In the genomic region with DNA sequence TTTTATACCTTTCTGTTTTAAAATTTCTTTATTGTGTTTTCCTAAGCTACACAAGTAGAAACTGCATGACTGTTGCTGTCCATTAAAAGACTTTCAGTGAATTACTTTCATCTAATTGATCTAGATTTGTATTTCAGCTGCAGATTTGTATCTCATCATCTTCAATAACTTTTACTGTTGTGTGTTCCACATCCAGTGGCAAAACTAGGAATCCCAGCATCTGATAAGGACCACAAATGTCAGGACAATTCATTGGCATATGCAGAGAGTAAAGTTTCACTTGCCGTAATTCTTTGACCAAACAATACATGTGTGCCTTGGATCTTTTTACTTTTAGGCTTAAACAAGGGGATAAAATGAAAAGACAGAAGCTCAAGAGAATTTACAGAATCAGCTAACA, we compare ENCODE assay signal across 23 cellular contexts.
DNase-seq lines count a peak whose midpoint lies in the region; ATAC-seq and TF ChIP-seq lines count a peak whose summit lies in the region.
"Had no signal": no experiment of that assay in that cellular context is flagged by ENCODE, and none has a peak within 500 bp of the region (broad histone marks: within the 10 kb centered on the region; RNA-seq: fewer than 3 reads in every experiment).

No MANE protein-coding gene starts in this region.

- H3K4me1 ChIP-seq in smooth muscle cell (ENCODE audit: low read depth), result peaks cover 5% of the 10 kb centered on the region
- no peaks in the 10 kb centered on the region for H3K4me1 ChIP-seq in hepatocyte (ENCODE audit: insufficient read depth)
- H3K4me1 ChIP-seq: BLaER1 had no signal

- H3K27ac ChIP-seq in smooth muscle cell (ENCODE audit: low read depth) (no peak overlapping the region), hepatocyte (no peak overlapping the region)
- H3K27ac ChIP-seq: BLaER1 had no signal

- no peaks in the 10 kb centered on the region for H3K9me2 ChIP-seq in hepatocyte (replicated peaks; ENCODE audit: insufficient read depth)

- H3K9ac ChIP-seq in smooth muscle cell (ENCODE audit: low read depth), result no peak overlapping the region
- H3K9ac ChIP-seq: BLaER1 had no signal

- peak; percentile 64 for DNase-seq in SK-N-DZ (ENCODE audit: low spot score)
- DNase-seq in smooth muscle cell (lab: John Stamatoyannopoulos, UW; ENCODE audit: unreplicated experiment), result no peak
- DNase-seq in HT-29 (ENCODE audit: low spot score), result no peak
- no peak for DNase-seq in T-helper 9 cell
- DNase-seq in hepatocyte (ENCODE audit: low spot score), result no peak
- DNase-seq: 8988T; ACHN; BE2C; C1 segment of cervical spinal cord; CD4-positive, alpha-beta memory T cell; CD4-positive, CD25-positive, alpha-beta regulatory T cell; CD8-positive, alpha-beta memory T cell; COR-L47; DMS 273 treated with DMSO at 0.1 percent for 48 hours; DMS153; DMS53; DMS79; DND-41; EL; GDM1 had no signal

- H4K20me1 ChIP-seq in smooth muscle cell (ENCODE audit: low read depth) (no peaks in the 10 kb centered on the region), hepatocyte (ENCODE audit: insufficient read depth, poor library complexity, severe bottlenecking) (no peaks in the 10 kb centered on the region)
- H4K20me1 ChIP-seq: BLaER1 had no signal

- H3F3A ChIP-seq in smooth muscle cell (ENCODE audit: low read depth), result no peaks in the 10 kb centered on the region

- TF ChIP-seq CTCF in smooth muscle cell (IDR thresholded peaks at IDR 0.05; ENCODE audit: borderline replicate concordance, insufficient read depth, poor library complexity, severe bottlenecking), result no peak
- no peak for TF ChIP-seq CTCF in hepatocyte (IDR thresholded peaks at IDR 0.05; ENCODE audit: poor library complexity)

- H2AFZ ChIP-seq in smooth muscle cell (ENCODE audit: low read depth) (peak overlapping the region; percentile 46), hepatocyte (no peak overlapping the region)

- H3K9me3 ChIP-seq in smooth muscle cell (replicated peaks; ENCODE audit: low read depth), result no peaks in the 10 kb centered on the region
- H3K9me3 ChIP-seq in hepatocyte (ENCODE audit: low read depth), result no peaks in the 10 kb centered on the region
- H3K9me3 ChIP-seq: BE2C, BLaER1 had no signal

- H3K4me3 ChIP-seq in smooth muscle cell (no peak overlapping the region), hepatocyte (no peak overlapping the region)
- H3K4me3 ChIP-seq: BLaER1, GM12878 had no signal

- H3K79me2 ChIP-seq in smooth muscle cell (ENCODE audit: low read depth) (no peaks in the 10 kb centered on the region), hepatocyte (no peaks in the 10 kb centered on the region)

- H3K36me3 ChIP-seq in smooth muscle cell (ENCODE audit: low read depth), result no peaks in the 10 kb centered on the region
- H3K36me3 ChIP-seq in hepatocyte (replicated peaks; ENCODE audit: insufficient read depth, low read depth), result no peaks in the 10 kb centered on the region
- H3K36me3 ChIP-seq: BLaER1 had no signal

- H3K4me2 ChIP-seq in smooth muscle cell (no peak overlapping the region), hepatocyte (no peak overlapping the region)
- H3K4me2 ChIP-seq: BLaER1 had no signal

- no peaks in the 10 kb centered on the region for H3K27me3 ChIP-seq in smooth muscle cell (ENCODE audit: low read depth)
- H3K27me3 ChIP-seq in hepatocyte, result no peaks in the 10 kb centered on the region
- H3K27me3 ChIP-seq: BE2C, BLaER1 had no signal

- WGBS in smooth muscle cell (ENCODE audit: low lambda C conversion rate), result 89% methylated on average over 1 of the region's 1 CpG
- WGBS in hepatocyte (ENCODE audit: low lambda C conversion rate, missing lambda C conversion rate), result 54% methylated on average over 1 of the region's 1 CpG

- ATAC-seq in SK-N-SH treated with all-trans-retinoic acid at 6 μM for 48 hours, result peak; percentile 32; the same call in 1 of the 3 replicates
- ATAC-seq: GM12878 had no signal

TF ChIP-seq in SK-N-SH treated with all-trans-retinoic acid at 6 μM for 48 hours, 23 proteins besides CTCF, POLR2A, EP300 and RAD21:
- 0 out of 2 replicates have a peak, but pooled peaks have one; percentile 9 for TF ChIP-seq ISL1 (CRISPR knock-in tag; IDR thresholded peaks at IDR 0.05)
- no peak for TF ChIP-seq ZNF70 (CRISPR knock-in tag; IDR thresholded peaks at IDR 0.05)
- TF ChIP-seq RARB (CRISPR knock-in tag; IDR thresholded peaks at IDR 0.05), result no peak
- TF ChIP-seq, protein P1, sequence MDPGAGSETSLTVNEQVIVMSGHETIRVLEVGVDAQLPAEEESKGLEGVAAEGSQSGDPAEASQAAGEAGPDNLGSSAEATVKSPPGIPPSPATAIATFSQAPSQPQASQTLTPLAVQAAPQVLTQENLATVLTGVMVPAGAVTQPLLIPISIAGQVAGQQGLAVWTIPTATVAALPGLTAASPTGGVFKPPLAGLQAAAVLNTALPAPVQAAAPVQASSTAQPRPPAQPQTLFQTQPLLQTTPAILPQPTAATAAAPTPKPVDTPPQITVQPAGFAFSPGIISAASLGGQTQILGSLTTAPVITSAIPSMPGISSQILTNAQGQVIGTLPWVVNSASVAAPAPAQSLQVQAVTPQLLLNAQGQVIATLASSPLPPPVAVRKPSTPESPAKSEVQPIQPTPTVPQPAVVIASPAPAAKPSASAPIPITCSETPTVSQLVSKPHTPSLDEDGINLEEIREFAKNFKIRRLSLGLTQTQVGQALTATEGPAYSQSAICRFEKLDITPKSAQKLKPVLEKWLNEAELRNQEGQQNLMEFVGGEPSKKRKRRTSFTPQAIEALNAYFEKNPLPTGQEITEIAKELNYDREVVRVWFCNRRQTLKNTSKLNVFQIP (CRISPR knock-in tag; IDR thresholded peaks at IDR 0.05; ENCODE audit: borderline replicate concordance, low read depth), result no peak
- TF ChIP-seq, protein P2, sequence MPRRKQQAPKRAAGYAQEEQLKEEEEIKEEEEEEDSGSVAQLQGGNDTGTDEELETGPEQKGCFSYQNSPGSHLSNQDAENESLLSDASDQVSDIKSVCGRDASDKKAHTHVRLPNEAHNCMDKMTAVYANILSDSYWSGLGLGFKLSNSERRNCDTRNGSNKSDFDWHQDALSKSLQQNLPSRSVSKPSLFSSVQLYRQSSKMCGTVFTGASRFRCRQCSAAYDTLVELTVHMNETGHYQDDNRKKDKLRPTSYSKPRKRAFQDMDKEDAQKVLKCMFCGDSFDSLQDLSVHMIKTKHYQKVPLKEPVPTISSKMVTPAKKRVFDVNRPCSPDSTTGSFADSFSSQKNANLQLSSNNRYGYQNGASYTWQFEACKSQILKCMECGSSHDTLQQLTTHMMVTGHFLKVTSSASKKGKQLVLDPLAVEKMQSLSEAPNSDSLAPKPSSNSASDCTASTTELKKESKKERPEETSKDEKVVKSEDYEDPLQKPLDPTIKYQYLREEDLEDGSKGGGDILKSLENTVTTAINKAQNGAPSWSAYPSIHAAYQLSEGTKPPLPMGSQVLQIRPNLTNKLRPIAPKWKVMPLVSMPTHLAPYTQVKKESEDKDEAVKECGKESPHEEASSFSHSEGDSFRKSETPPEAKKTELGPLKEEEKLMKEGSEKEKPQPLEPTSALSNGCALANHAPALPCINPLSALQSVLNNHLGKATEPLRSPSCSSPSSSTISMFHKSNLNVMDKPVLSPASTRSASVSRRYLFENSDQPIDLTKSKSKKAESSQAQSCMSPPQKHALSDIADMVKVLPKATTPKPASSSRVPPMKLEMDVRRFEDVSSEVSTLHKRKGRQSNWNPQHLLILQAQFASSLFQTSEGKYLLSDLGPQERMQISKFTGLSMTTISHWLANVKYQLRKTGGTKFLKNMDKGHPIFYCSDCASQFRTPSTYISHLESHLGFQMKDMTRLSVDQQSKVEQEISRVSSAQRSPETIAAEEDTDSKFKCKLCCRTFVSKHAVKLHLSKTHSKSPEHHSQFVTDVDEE (CRISPR knock-in tag; IDR thresholded peaks at IDR 0.05), result no peak
- no peak for TF ChIP-seq ZFP30 (CRISPR knock-in tag; IDR thresholded peaks at IDR 0.05)
- no peak for TF ChIP-seq ZC3H10 (CRISPR knock-in tag; IDR thresholded peaks at IDR 0.05)
